8 cellular contexts compared by ENCODE assay signal in the genomic region with DNA sequence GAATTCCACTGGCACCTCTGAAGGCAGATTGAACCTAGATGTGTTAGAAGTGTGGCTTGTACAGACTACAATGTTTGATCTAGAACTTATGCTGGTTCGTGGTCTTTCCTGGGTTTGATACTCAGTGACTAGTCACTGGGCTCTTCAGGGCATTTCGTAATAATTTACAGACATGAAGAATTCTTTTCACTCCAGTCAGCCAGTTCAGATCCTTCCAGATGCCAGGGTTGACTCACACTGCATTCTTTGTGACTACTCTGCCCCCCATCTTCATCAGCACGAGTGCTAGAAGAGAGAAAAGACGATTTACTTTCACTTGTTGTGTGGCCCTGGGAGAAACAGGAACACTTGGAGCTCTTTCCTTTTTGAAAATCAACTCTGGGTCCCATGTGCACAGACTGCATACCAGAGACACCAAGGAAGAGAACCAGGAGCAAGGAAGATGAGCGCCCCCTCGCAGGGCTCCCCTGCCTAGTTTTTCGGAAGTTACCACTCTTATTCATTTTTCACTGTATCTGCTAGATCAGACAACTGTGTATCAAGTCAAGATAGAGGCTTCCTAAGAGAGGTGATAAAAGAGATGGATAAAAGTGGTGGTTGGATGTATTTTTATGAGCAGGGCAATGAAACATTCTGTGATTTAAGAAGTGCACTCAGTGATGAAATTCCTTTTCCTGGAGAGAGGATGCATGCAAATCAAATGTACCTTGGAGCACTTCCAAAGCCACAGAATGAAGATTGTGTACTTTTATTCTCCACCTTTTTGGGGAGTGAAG. TPM values are rescaled to one million over a fixed set of nuclear protein-coding genes. Genes with fewer than 3 reads are reported as not detected.
DNase-seq lines count a peak whose midpoint lies in the region; ATAC-seq and TF ChIP-seq lines count a peak whose summit lies in the region.

No MANE protein-coding gene starts in this region.

- no peaks in the 10 kb centered on the region for H3K36me3 ChIP-seq in SK-N-SH (replicated peaks in 1 of 2; ENCODE audit: control insufficient read depth in 1 of 2, insufficient read depth in 2 of 2, low read length in 1 of 2)
- H3K36me3 ChIP-seq in gastroesophageal sphincter, result no peaks in the 10 kb centered on the region
- no peaks in the 10 kb centered on the region for H3K36me3 ChIP-seq in skeletal muscle satellite cell (ENCODE audit: insufficient read depth, low read length)

- DNase-seq in GM04503 (ENCODE audit: low read depth), result peak; percentile 97
- no peak for DNase-seq in SK-N-SH
- DNase-seq in HuH-7 (ENCODE audit: low spot score), result no peak
- DNase-seq in activated naive CD4-positive, alpha-beta T cell treated with Interleukin-2 at 50 U/mL for 16 hours, result no peak
- no peak for DNase-seq in NCI-H2171 (lab: John Stamatoyannopoulos, UW)

- no peaks in the 10 kb centered on the region for H3K9me2 ChIP-seq in SK-N-SH

- H3K27me3 ChIP-seq in SK-N-SH (ENCODE audit: insufficient read depth), result no peaks in the 10 kb centered on the region
- H3K27me3 ChIP-seq in gastroesophageal sphincter, result no peaks in the 10 kb centered on the region
- H3K27me3 ChIP-seq in skeletal muscle satellite cell (ENCODE audit: control insufficient read depth, insufficient read depth, low read length), result no peaks in the 10 kb centered on the region

- TF ChIP-seq EP300 in SK-N-SH (IDR thresholded peaks at IDR 0.05; ENCODE audit: borderline replicate concordance in 1 of 2, low read depth in 1 of 2, low read length in 1 of 2), result peak in 1 of 2 experiments; percentile 91; a peak in 2 of 4 replicates
- no peak for TF ChIP-seq EP300 in gastroesophageal sphincter (IDR thresholded peaks at IDR 0.05)

- no peak overlapping the region for H2AFZ ChIP-seq in SK-N-SH (ENCODE audit: low read depth)

- POLR2A ChIA-PET in SK-N-SH (lab: Yijun Ruan, JAX), result no interaction called here

- H3K4me3 ChIP-seq in SK-N-SH (ENCODE audit: low read depth in 2 of 2, low read length in 1 of 2), result peak overlapping the region; percentile 46 to 65
- peak overlapping the region; percentile 11 to 32 for H3K4me3 ChIP-seq in gastroesophageal sphincter
- peak overlapping the region; percentile 68 for H3K4me3 ChIP-seq in skeletal muscle satellite cell (ENCODE audit: low read length)

- H3K9ac ChIP-seq in SK-N-SH (peak overlapping the region; percentile 77), skeletal muscle satellite cell (ENCODE audit: low read depth, low read length) (peak overlapping the region; percentile 88)

- no peak for TF ChIP-seq POLR2A in gastroesophageal sphincter (IDR thresholded peaks at IDR 0.05)

- no peaks in the 10 kb centered on the region for H4K20me1 ChIP-seq in SK-N-SH (ENCODE audit: insufficient read depth)

- ATAC-seq in gastroesophageal sphincter (peak; percentile 94), HG02610 (IDR thresholded peaks at IDR 0.05; ENCODE audit: unreplicated experiment) (no peak)

- H3F3A ChIP-seq in SK-N-SH (replicated peaks; ENCODE audit: insufficient read depth), result peaks cover 29% of the 10 kb centered on the region

- 12% methylated on average over 7 of the region's 7 CpGs for WGBS in SK-N-SH (ENCODE audit: low lambda C conversion rate)
- 29 to 44% methylated on average over 7 of the region's 7 CpGs for WGBS in gastroesophageal sphincter (ENCODE audit: low coverage in 1 of 2), 2 donors

- H3K4me2 ChIP-seq in SK-N-SH (peak overlapping the region; percentile 80), skeletal muscle satellite cell (ENCODE audit: low read length) (peak overlapping the region; percentile 90)

- H3K27ac ChIP-seq in SK-N-SH (ENCODE audit: low read depth in 2 of 2, low read length in 1 of 2), result peak overlapping the region; percentile 74 to 96; a peak in 3 of 4 replicates
- H3K27ac ChIP-seq in gastroesophageal sphincter, result peak overlapping the region; percentile 70 to 76 (median 73)

- TF ChIP-seq RAD21 in SK-N-SH (IDR thresholded peaks at IDR 0.05; ENCODE audit: low read length), result no peak

- CTCF ChIA-PET in SK-N-SH (lab: Yijun Ruan, JAX), result interaction anchor here (1.0 to 1.7 kb wide), 4 partner anchors 36 to 85 kb away, joined by 3 to 5 read pairs (median 4); no protein-coding TSS in a partner anchor

- H3K4me1 ChIP-seq in SK-N-SH (ENCODE audit: control insufficient read depth in 1 of 2, insufficient read depth in 2 of 2, low read depth in 1 of 2, low read length in 1 of 2) (peaks cover 2 to 25% of the 10 kb centered on the region in 2 experiments; a peak in 3 of 4 replicates), gastroesophageal sphincter (peaks cover 0 to 38% (median 13%) of the 10 kb centered on the region in 3 donors), skeletal muscle satellite cell (ENCODE audit: control insufficient read depth, insufficient read depth, low read length) (peaks cover 69% of the 10 kb centered on the region)

- TF ChIP-seq CTCF in SK-N-SH (IDR thresholded peaks at IDR 0.05), result peak; percentile 44
- TF ChIP-seq CTCF in gastroesophageal sphincter (IDR thresholded peaks at IDR 0.05), result peak in 1 of 4 experiments; percentile 17

- peaks cover 34% of the 10 kb centered on the region for H3K79me2 ChIP-seq in SK-N-SH (ENCODE audit: insufficient read depth)

- H3K9me3 ChIP-seq in SK-N-SH, result no peaks in the 10 kb centered on the region
- no peaks in the 10 kb centered on the region for H3K9me3 ChIP-seq in gastroesophageal sphincter
- no peaks in the 10 kb centered on the region for H3K9me3 ChIP-seq in skeletal muscle satellite cell (replicated peaks; ENCODE audit: low read length)

TF ChIP-seq in SK-N-SH, 30 proteins besides CTCF, POLR2A, EP300 and RAD21 (continues in another document):
- peak; percentile 65; the same call in 1 of the 2 replicates for TF ChIP-seq TAF1 (IDR thresholded peaks at IDR 0.05; ENCODE audit: borderline replicate concordance, low read depth, low read length)
- TF ChIP-seq GATA2 (CRISPR knock-in tag; IDR thresholded peaks at IDR 0.05), result no peak
- peak; percentile 95 for TF ChIP-seq TCF12 (IDR thresholded peaks at IDR 0.05)
- TF ChIP-seq FOSL2 (IDR thresholded peaks at IDR 0.05; ENCODE audit: borderline replicate concordance, low read depth), result peak; percentile 98
- no peak for TF ChIP-seq ELF1 (IDR thresholded peaks at IDR 0.05)
- TF ChIP-seq, protein P1, sequence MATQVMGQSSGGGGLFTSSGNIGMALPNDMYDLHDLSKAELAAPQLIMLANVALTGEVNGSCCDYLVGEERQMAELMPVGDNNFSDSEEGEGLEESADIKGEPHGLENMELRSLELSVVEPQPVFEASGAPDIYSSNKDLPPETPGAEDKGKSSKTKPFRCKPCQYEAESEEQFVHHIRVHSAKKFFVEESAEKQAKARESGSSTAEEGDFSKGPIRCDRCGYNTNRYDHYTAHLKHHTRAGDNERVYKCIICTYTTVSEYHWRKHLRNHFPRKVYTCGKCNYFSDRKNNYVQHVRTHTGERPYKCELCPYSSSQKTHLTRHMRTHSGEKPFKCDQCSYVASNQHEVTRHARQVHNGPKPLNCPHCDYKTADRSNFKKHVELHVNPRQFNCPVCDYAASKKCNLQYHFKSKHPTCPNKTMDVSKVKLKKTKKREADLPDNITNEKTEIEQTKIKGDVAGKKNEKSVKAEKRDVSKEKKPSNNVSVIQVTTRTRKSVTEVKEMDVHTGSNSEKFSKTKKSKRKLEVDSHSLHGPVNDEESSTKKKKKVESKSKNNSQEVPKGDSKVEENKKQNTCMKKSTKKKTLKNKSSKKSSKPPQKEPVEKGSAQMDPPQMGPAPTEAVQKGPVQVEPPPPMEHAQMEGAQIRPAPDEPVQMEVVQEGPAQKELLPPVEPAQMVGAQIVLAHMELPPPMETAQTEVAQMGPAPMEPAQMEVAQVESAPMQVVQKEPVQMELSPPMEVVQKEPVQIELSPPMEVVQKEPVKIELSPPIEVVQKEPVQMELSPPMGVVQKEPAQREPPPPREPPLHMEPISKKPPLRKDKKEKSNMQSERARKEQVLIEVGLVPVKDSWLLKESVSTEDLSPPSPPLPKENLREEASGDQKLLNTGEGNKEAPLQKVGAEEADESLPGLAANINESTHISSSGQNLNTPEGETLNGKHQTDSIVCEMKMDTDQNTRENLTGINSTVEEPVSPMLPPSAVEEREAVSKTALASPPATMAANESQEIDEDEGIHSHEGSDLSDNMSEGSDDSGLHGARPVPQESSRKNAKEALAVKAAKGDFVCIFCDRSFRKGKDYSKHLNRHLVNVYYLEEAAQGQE (IDR thresholded peaks at IDR 0.05; ENCODE audit: low read depth, low read length), result peak; percentile 61; the same call in 1 of the 2 replicates
- TF ChIP-seq IRF3 (IDR thresholded peaks at IDR 0.05; ENCODE audit: low read depth, low read length), result no peak
- TF ChIP-seq GABPA (IDR thresholded peaks at IDR 0.05; ENCODE audit: low read depth), result no peak
- TF ChIP-seq FOXM1 (IDR thresholded peaks at IDR 0.05; ENCODE audit: low read depth), result no peak
- peak; percentile 77 for TF ChIP-seq MAX (IDR thresholded peaks at IDR 0.05; ENCODE audit: low read depth)
- no peak for TF ChIP-seq RFX5 (IDR thresholded peaks at IDR 0.05; ENCODE audit: low read length)
- TF ChIP-seq, protein P2, sequence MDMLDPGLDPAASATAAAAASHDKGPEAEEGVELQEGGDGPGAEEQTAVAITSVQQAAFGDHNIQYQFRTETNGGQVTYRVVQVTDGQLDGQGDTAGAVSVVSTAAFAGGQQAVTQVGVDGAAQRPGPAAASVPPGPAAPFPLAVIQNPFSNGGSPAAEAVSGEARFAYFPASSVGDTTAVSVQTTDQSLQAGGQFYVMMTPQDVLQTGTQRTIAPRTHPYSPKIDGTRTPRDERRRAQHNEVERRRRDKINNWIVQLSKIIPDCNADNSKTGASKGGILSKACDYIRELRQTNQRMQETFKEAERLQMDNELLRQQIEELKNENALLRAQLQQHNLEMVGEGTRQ (IDR thresholded peaks at IDR 0.05; ENCODE audit: borderline replicate concordance, low read depth, low read length), result no peak
- peak; percentile 97 for TF ChIP-seq TEAD4 (IDR thresholded peaks at IDR 0.05; ENCODE audit: borderline replicate concordance, insufficient read depth)
- TF ChIP-seq RCOR1 (IDR thresholded peaks at IDR 0.05; ENCODE audit: low read length), result no peak

RNA-seq across cellular contexts. Expression of gene EVL, which starts 33.5 kb away (rescaled TPM):
- polyA plus RNA-seq in SK-N-SH (2012; rRNA removed), result 34.2 and 36.5 TPM in 2 replicates
- 21.7 and 28.2 TPM in 2 replicates for polyA plus RNA-seq in SK-N-SH (2012; cell fraction: cytosol; rRNA removed)
- 224 and 260 TPM in 2 replicates for polyA plus RNA-seq in SK-N-SH (2012; cell fraction: nucleus; rRNA removed)
- total RNA-seq in gastroesophageal sphincter, result 10 to 100 TPM; 36.1 to 42.6 (median 38.5) TPM
- total RNA-seq in skeletal muscle satellite cell (2012; rRNA removed), result 8.4 and 15.5 TPM in 2 replicates
